28 cellular contexts compared by ENCODE assay signal in genomic region chr2:220068877-220069276, GRCh38.
"Had no signal": no experiment of that assay in that cellular context is flagged by ENCODE, and none has a peak within 500 bp of the region (broad histone marks: within the 10 kb centered on the region; RNA-seq: fewer than 3 reads in every experiment).

No MANE protein-coding gene starts in this region.

- H3K27me3 ChIP-seq: colonic mucosa, left lung, ovary, sigmoid colon, spleen, testis, tibial nerve, upper lobe of left lung, uterus had no signal

- DNase-seq: colonic mucosa; effector CD8-positive, alpha-beta T cell; endodermal cell; foreskin melanocyte; glutamatergic neuron; heart right ventricle; hippocampal formation; left cardiac atrium; left lung; midbrain; naive thymus-derived CD4-positive, alpha-beta T cell; ovary; posterior cingulate gyrus; psoas muscle; right cardiac atrium; sigmoid colon; spleen; stimulated activated CD4-positive, alpha-beta T cell treated with anti-CD3 and anti-CD28 coated beads, Interleukin-4, amount 100 ng/mL, for 4 hours; stimulated activated naive CD8-positive, alpha-beta T cell treated with anti-CD3 and anti-CD28 coated beads, Interleukin-15, Interleukin-2, amounts not matched to agents 100 U/mL and 50 U/mL, for 24 hours; substantia nigra; testis; upper lobe of left lung; uterus had no signal

- H3K9me3 ChIP-seq: colonic mucosa, heart right ventricle, left lung, ovary, psoas muscle, sigmoid colon, spleen, testis, tibial nerve, upper lobe of left lung, uterus had no signal

- H3K27ac Mint-ChIP-seq: dendritic cell treated with granulocyte-macrophage colony-stimulating factor and Interleukin-4, amounts not matched to agents 40 ng/mL and 50 ng/mL, for 4 days; endodermal cell; naive thymus-derived CD4-positive, alpha-beta T cell; stimulated activated memory B cell treated with anti-CD40 and anti-IgM and Interleukin-4, amounts not matched to agents 10 μg/mL and 1 μg/mL and 100 μg/mL, for 72 hours had no signal

- H3K4me1 ChIP-seq: colonic mucosa, heart right ventricle, left lung, psoas muscle, sigmoid colon, spleen, testis, tibial nerve, upper lobe of left lung, uterus had no signal

- H3K4me3 ChIP-seq: colonic mucosa, heart right ventricle, left lung, ovary, psoas muscle, sigmoid colon, skin epidermis, spleen, testis, tibial nerve, upper lobe of left lung, uterus had no signal

- H3K4me3 Mint-ChIP-seq: dendritic cell treated with granulocyte-macrophage colony-stimulating factor and Interleukin-4, amounts not matched to agents 40 ng/mL and 50 ng/mL, for 4 days; endodermal cell; naive thymus-derived CD4-positive, alpha-beta T cell; stimulated activated memory B cell treated with anti-CD40 and anti-IgM and Interleukin-4, amounts not matched to agents 10 μg/mL and 1 μg/mL and 100 μg/mL, for 72 hours had no signal

- H3K27ac ChIP-seq: colonic mucosa, epithelial cell of prostate, heart right ventricle, left lung, ovary, psoas muscle, sigmoid colon, skin epidermis, spleen, testis, tibial nerve, upper lobe of left lung, uterus had no signal

- H3K9me3 Mint-ChIP-seq: endodermal cell; stimulated activated memory B cell treated with anti-CD40 and anti-IgM and Interleukin-4, amounts not matched to agents 10 μg/mL and 1 μg/mL and 100 μg/mL, for 72 hours had no signal

- H3K4me1 Mint-ChIP-seq: naive thymus-derived CD4-positive, alpha-beta T cell; stimulated activated memory B cell treated with anti-CD40 and anti-IgM and Interleukin-4, amounts not matched to agents 10 μg/mL and 1 μg/mL and 100 μg/mL, for 72 hours had no signal

- H3K27me3 Mint-ChIP-seq: dendritic cell treated with granulocyte-macrophage colony-stimulating factor and Interleukin-4, amounts not matched to agents 40 ng/mL and 50 ng/mL, for 4 days; stimulated activated memory B cell treated with anti-CD40 and anti-IgM and Interleukin-4, amounts not matched to agents 10 μg/mL and 1 μg/mL and 100 μg/mL, for 72 hours had no signal

- H3K36me3 Mint-ChIP-seq: naive thymus-derived CD4-positive, alpha-beta T cell; stimulated activated memory B cell treated with anti-CD40 and anti-IgM and Interleukin-4, amounts not matched to agents 10 μg/mL and 1 μg/mL and 100 μg/mL, for 72 hours had no signal

- H3K36me3 ChIP-seq: colonic mucosa, heart right ventricle, left lung, ovary, sigmoid colon, spleen, tibial nerve, upper lobe of left lung, uterus had no signal
